8 cellular contexts compared by ENCODE assay signal in the genomic region with DNA sequence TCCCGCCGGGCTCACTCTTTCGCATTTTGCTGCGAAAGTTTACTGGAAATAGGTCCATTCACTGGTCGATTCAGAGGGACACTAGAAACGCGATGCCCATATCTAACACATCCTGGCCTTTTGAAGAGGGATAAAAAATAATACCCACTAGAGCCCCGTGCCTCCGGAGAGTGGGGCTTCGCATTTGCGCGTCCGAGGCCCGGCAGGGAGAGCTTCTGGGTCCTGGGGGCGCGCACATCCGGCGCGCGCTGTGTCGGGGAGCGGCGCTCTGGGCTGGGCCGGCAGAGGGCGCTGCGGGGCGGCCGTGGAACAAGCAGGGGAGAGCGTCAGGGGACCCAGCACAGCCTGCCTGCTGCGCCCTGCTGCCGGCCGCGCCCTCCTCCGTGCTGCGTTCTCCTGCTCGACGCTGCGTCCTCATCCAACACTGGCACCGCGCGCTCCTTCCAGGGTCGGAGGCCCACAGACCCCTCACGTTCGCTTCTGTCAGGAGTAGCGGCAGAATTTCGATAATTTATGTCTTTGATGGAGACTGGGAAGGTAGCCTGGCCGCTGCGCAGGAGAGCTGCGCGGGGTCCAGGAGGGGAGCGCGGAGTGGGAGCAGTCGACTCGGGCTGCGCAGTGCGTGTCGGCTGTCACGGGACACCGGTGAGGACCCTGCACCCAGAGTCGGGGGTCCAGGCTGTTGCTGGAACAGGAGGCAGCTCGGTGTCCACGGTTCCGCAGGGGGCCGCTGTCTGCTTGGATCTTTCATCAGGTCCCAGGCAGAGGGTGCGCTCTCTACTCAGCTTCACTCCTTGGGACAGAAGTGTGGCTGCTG. TPM values are rescaled to one million over a fixed set of nuclear protein-coding genes. Genes with fewer than 3 reads are reported as not detected.
DNase-seq lines count a peak whose midpoint lies in the region; ATAC-seq and TF ChIP-seq lines count a peak whose summit lies in the region.

No MANE protein-coding gene starts in this region.

- peak overlapping the region; percentile 77 for H3K9ac ChIP-seq in NT2/D1 (ENCODE audit: insufficient read length, low read depth)
- H3K9ac ChIP-seq in mucosa of rectum (ENCODE audit: low read depth in 1 of 2, low read length in 2 of 2) = peak overlapping the region; percentile 68 to 75

- H3K4me3 ChIP-seq in NT2/D1 (ENCODE audit: insufficient read length, low read depth) = peak overlapping the region; percentile 59
- H3K4me3 ChIP-seq in epithelial cell of proximal tubule (ENCODE audit: low read depth, low read length) = peak overlapping the region; percentile 62
- H3K4me3 ChIP-seq in mucosa of rectum (ENCODE audit: low read length in 2 of 2) = peak overlapping the region; percentile 73 to 84

- no peaks in the 10 kb centered on the region for H3K9me3 ChIP-seq in NT2/D1 (ENCODE audit: insufficient read depth, low read length)
- H3K9me3 ChIP-seq in mucosa of rectum (ENCODE audit: control insufficient read depth in 2 of 2, low read length in 2 of 2) = no peaks in the 10 kb centered on the region

- peak; percentile 87 for DNase-seq in Ammon's horn (ENCODE audit: low spot score)
- peak; percentile 49 for DNase-seq in NT2/D1 (ENCODE audit: low read depth, low spot score)
- peak; percentile 85 for DNase-seq in activated T-cell treated with anti-CD3 and anti-CD28 coated beads, Interleukin-2, amount 50 U/mL, for 1 hour
- DNase-seq in epithelial cell of proximal tubule (ENCODE audit: low read depth) = peak; percentile 10
- peak; percentile 48 to 68 for DNase-seq in stimulated activated CD8-positive, alpha-beta memory T cell treated with anti-CD3 and anti-CD28 coated beads, Interleukin-4, amount 100 ng/mL, for 1 hour (ENCODE audit: low read depth in 2 of 2, low spot score in 1 of 2)

- peak overlapping the region; percentile 62 to 77 for H3K27ac ChIP-seq in mucosa of rectum (ENCODE audit: low read depth in 2 of 2, low read length in 2 of 2)

- ATAC-seq in GM18909 (IDR thresholded peaks at IDR 0.05; ENCODE audit: poor library complexity, unreplicated experiment) (peak; percentile 98), HG03175 (IDR thresholded peaks at IDR 0.05; ENCODE audit: unreplicated experiment) (peak; percentile 99)

- H3K4me1 ChIP-seq in NT2/D1 (ENCODE audit: insufficient read depth, insufficient read length) (peaks cover 3% of the 10 kb centered on the region), mucosa of rectum (ENCODE audit: control insufficient read depth in 2 of 2, insufficient read depth in 2 of 2, low read length in 2 of 2) (peaks cover 3 to 10% of the 10 kb centered on the region in 2 donors)

- H3K36me3 ChIP-seq in NT2/D1 (ENCODE audit: insufficient read depth, insufficient read length, low read length) (no peaks in the 10 kb centered on the region), mucosa of rectum (ENCODE audit: control insufficient read depth in 2 of 2, insufficient read depth in 2 of 2, low read length in 2 of 2) (no peaks in the 10 kb centered on the region)

- peak; percentile 77 for TF ChIP-seq CTCF in epithelial cell of proximal tubule (conservative IDR thresholded peaks at IDR 0.05; ENCODE audit: low read depth, low read length)

- H3K27me3 ChIP-seq in NT2/D1 (ENCODE audit: insufficient read depth, insufficient read length) (peaks cover 23% of the 10 kb centered on the region), mucosa of rectum (ENCODE audit: control insufficient read depth in 2 of 2, insufficient read depth in 2 of 2, low read length in 2 of 2) (peaks cover 0 to 4% of the 10 kb centered on the region in 2 donors)

RNA-seq across cellular contexts. Expression of a gene that starts 41.5 kb away (rescaled TPM):
- total RNA-seq in epithelial cell of proximal tubule = 25.8 and 32.1 TPM in 2 replicates

Comparison
In these comparisons a context has a peak if more than half of its experiments do, and no peak if none do; other contexts are left out.
1. Peak in every context shown above with its lines: DNase-seq, ATAC-seq, H3K4me3 ChIP-seq and H3K27ac ChIP-seq.
2. DNase-seq: peak in every context shown above with its lines; median percentile 87 in Ammon's horn; 85 in activated T-cell treated with anti-CD3 and anti-CD28 coated beads, Interleukin-2, amount 50 U/mL, for 1 hour; 58 in stimulated activated CD8-positive, alpha-beta memory T cell treated with anti-CD3 and anti-CD28 coated beads, Interleukin-4, amount 100 ng/mL, for 1 hour; 49 in NT2/D1; 10 in epithelial cell of proximal tubule.